In genomic region chr6:158002249-158002950, GRCh38 we compare ENCODE assay signal across 10 cellular contexts. TPM values are rescaled to one million over a fixed set of nuclear protein-coding genes. Genes with fewer than 3 reads are reported as not detected.
DNase-seq lines count a peak whose midpoint lies in the region; ATAC-seq and TF ChIP-seq lines count a peak whose summit lies in the region.
"Had no signal": no experiment of that assay in that cellular context is flagged by ENCODE, and none has a peak within 500 bp of the region (broad histone marks: within the 10 kb centered on the region; RNA-seq: fewer than 3 reads in every experiment).

No MANE protein-coding gene starts in this region.

- peaks cover 16% of the 10 kb centered on the region for H3K27me3 Mint-ChIP-seq in GM23338 (ENCODE audit: insufficient read depth, low read depth, poor library complexity)
- H3K27me3 Mint-ChIP-seq in activated T-helper 17 cell treated with anti-CD3 and anti-CD28 coated beads, Interleukin-2, amount 50 U/mL, for 72 hours, result no peaks in the 10 kb centered on the region
- H3K27me3 Mint-ChIP-seq in immature natural killer cell (ENCODE audit: low read depth in 3 of 3), result peaks cover 0 to 9% (median 2%) of the 10 kb centered on the region in 3 donors

- WGBS in spleen, 5 donors, result 82 to 88% (median 83%) methylated on average over 6 of the region's 6 CpGs

- TF ChIP-seq CTCF in GM23338 (conservative IDR thresholded peaks at IDR 0.05; ENCODE audit: low read depth in 2 of 2), result no peak
- no peak for TF ChIP-seq CTCF in spleen (IDR thresholded peaks at IDR 0.05 in 8 of 11, conservative IDR thresholded peaks at IDR 0.05 in 3 of 11)

- H3K36me3 Mint-ChIP-seq in GM23338 (ENCODE audit: low read depth) (peaks cover 5% of the 10 kb centered on the region), immature natural killer cell (peaks cover 0 to 8% (median 7%) of the 10 kb centered on the region in 3 donors)
- H3K36me3 Mint-ChIP-seq in activated T-helper 17 cell treated with anti-CD3 and anti-CD28 coated beads, Interleukin-2, amount 50 U/mL, for 72 hours (ENCODE audit: low read depth), result peaks cover 24% of the 10 kb centered on the region

- no peaks in the 10 kb centered on the region for H3K9me3 ChIP-seq in spleen

- DNase-seq in GM23338 (ENCODE audit: low spot score) (no peak), immature natural killer cell (no peak), spleen (peak; percentile 46), COLO829 (ENCODE audit: low spot score) (no peak), NCI-H1436 treated with DMSO at 0.1 percent for 48 hours (lab: John Stamatoyannopoulos, UW) (no peak), NCI-H2081 treated with DMSO at 0.1 percent for 48 hours (lab: John Stamatoyannopoulos, UW) (no peak), OCI-M1 (lab: John Stamatoyannopoulos, UW) (no peak)
- DNase-seq: activated CD8-positive, alpha-beta memory T cell treated with anti-CD3 and anti-CD28 coated beads, Interleukin-2, amount 50 U/mL, for 4 hours; NCI-H2171 had no signal

- H3K4me1 Mint-ChIP-seq in GM23338 (peaks cover 52% of the 10 kb centered on the region), immature natural killer cell (peaks cover 26 to 49% of the 10 kb centered on the region in 2 donors)
- H3K4me1 Mint-ChIP-seq in activated T-helper 17 cell treated with anti-CD3 and anti-CD28 coated beads, Interleukin-2, amount 50 U/mL, for 72 hours, result peaks cover 46% of the 10 kb centered on the region

- intact Hi-C loops in spleen (cut with DNase I; ENCODE audit: low total_unique reads), result no loop called here

- H3K27me3 ChIP-seq in GM23338 (ENCODE audit: insufficient read depth), result no peaks in the 10 kb centered on the region
- H3K27me3 ChIP-seq in spleen (replicated peaks in 1 of 7), result no peaks in the 10 kb centered on the region

- H3F3A ChIP-seq in GM23338 (replicated peaks; ENCODE audit: low read depth), result no peaks in the 10 kb centered on the region

- peaks cover 14% of the 10 kb centered on the region; the same call in 1 of the 2 replicates for H3K4me1 ChIP-seq in GM23338 (ENCODE audit: insufficient read depth)
- H3K4me1 ChIP-seq in spleen, result peaks cover 0 to 43% (median 20%) of the 10 kb centered on the region in 6 donors

- H3K9me3 Mint-ChIP-seq in GM23338 (no peaks in the 10 kb centered on the region), immature natural killer cell (no peaks in the 10 kb centered on the region)
- no peaks in the 10 kb centered on the region for H3K9me3 Mint-ChIP-seq in activated T-helper 17 cell treated with anti-CD3 and anti-CD28 coated beads, Interleukin-2, amount 50 U/mL, for 72 hours

- no peaks in the 10 kb centered on the region for H3K9me2 ChIP-seq in GM23338 (ENCODE audit: insufficient read depth)

- H2AFZ ChIP-seq in GM23338, result no peak overlapping the region

- H3K36me3 ChIP-seq in GM23338 (ENCODE audit: insufficient read depth), result no peaks in the 10 kb centered on the region
- H3K36me3 ChIP-seq in spleen, result peaks cover 0 to 5% (median 0%) of the 10 kb centered on the region in 6 donors

- H3K4me3 Mint-ChIP-seq in GM23338 (no peak overlapping the region), immature natural killer cell (peak overlapping the region in 1 of 5 donors; percentile 42)
- peak overlapping the region; percentile 59 for H3K4me3 Mint-ChIP-seq in activated T-helper 17 cell treated with anti-CD3 and anti-CD28 coated beads, Interleukin-2, amount 50 U/mL, for 72 hours

- H3K4me3 ChIP-seq in GM23338 (no peak overlapping the region), spleen (no peak overlapping the region)

- ATAC-seq in GM23338, result peak; percentile 9; the same call in 1 of the 3 replicates
- ATAC-seq in activated T-helper 17 cell treated with anti-CD3 and anti-CD28 coated beads, Interleukin-2, amount 50 U/mL, for 72 hours (replicated peaks), result peak; percentile 28

- H3K4me2 ChIP-seq in GM23338, result no peak overlapping the region

- no peaks in the 10 kb centered on the region for H4K20me1 ChIP-seq in GM23338 (replicated peaks; ENCODE audit: insufficient read depth)

- no peaks in the 10 kb centered on the region for H3K79me2 ChIP-seq in GM23338 (replicated peaks; ENCODE audit: insufficient read depth)

- no peak for TF ChIP-seq POLR2A in spleen (IDR thresholded peaks at IDR 0.05)

- H3K27ac Mint-ChIP-seq in GM23338 (no peak overlapping the region), immature natural killer cell (peak overlapping the region in 4 of 6 donors; percentile 38 to 80 (median 74))
- peak overlapping the region; percentile 85 for H3K27ac Mint-ChIP-seq in activated T-helper 17 cell treated with anti-CD3 and anti-CD28 coated beads, Interleukin-2, amount 50 U/mL, for 72 hours

- H3K27ac ChIP-seq in GM23338 (ENCODE audit: low read depth), result no peak overlapping the region
- peak overlapping the region in 7 of 8 donors; percentile 2 to 70 (median 41) for H3K27ac ChIP-seq in spleen

TF ChIP-seq in GM23338, 12 proteins besides CTCF, POLR2A, EP300 and RAD21:
- no peak for TF ChIP-seq STAT1 (IDR thresholded peaks at IDR 0.05; ENCODE audit: unreplicated experiment)

RNA-seq across cellular contexts. Expression of gene SYNJ2, which starts 20.7 kb away (rescaled TPM):
- total RNA-seq in GM23338 (2014; rRNA removed; shearing (Covaris generic)), result 5.6 and 8.4 TPM in 2 replicates
- polyA plus RNA-seq in GM23338 (2016; fragmentation: Nextera tagmentation; extraction: Ambion mirVana) (2.5 and 2.8 TPM in 2 replicates), immature natural killer cell (10 to 100 TPM in 2 of 3 donors, 1 to 10 TPM in 1; 8.7 to 22.0 (median 12.5) TPM), spleen (1 to 10 TPM; 2.4 to 2.8 (median 2.6) TPM)
- 10 to 100 TPM; 28.0 to 32.0 TPM for total RNA-seq in activated T-helper 17 cell treated with anti-CD3 and anti-CD28 coated beads, Interleukin-2, amount 50 U/mL, for 72 hours
- total RNA-seq in spleen, result 10 to 100 TPM in 5 of 7 donors, 1 to 10 TPM in 2; 6.7 to 34.0 (median 11.9) TPM
